In genomic region chr7:3197567-3198212, GRCh38 we compare ENCODE assay signal across 21 cellular contexts.
"Had no signal": no experiment of that assay in that cellular context is flagged by ENCODE, and none has a peak within 500 bp of the region (broad histone marks: within the 10 kb centered on the region; RNA-seq: fewer than 3 reads in every experiment).

No MANE protein-coding gene starts in this region.

- H3K36me3 ChIP-seq: breast epithelium, gastrocnemius medialis, left lung, tibial nerve, vagina had no signal

- H3K4me1 ChIP-seq: breast epithelium, gastrocnemius medialis, tibial nerve, vagina had no signal

- H3K36me3 Mint-ChIP-seq: natural killer cell treated with Interleukin-12 subunit alpha and Interleukin-12 subunit beta and Interleukin-15 and Interleukin-18, amount 100 ng/mL, for 72 hours had no signal

- H3K27ac ChIP-seq: breast epithelium, epithelial cell of prostate, gastrocnemius medialis, left lung, tibial nerve, vagina had no signal

- H3K4me3 ChIP-seq: breast epithelium, gastrocnemius medialis, left lung, tibial nerve, vagina had no signal

- ATAC-seq: activated naive CD8-positive, alpha-beta T cell treated with anti-CD3 and anti-CD28 coated beads, Interleukin-2, amount 50 U/mL, for 24 hours; effector memory CD8-positive, alpha-beta T cell; gastrocnemius medialis; left lung; natural killer cell treated with Interleukin-12 subunit alpha and Interleukin-12 subunit beta and Interleukin-15 and Interleukin-18, amount 100 ng/mL, for 72 hours had no signal

- H3K27me3 ChIP-seq: breast epithelium, gastrocnemius medialis, tibial nerve, vagina had no signal

- FAIRE-seq: islet of Langerhans had no signal

- DNase-seq: activated CD4-positive, CD25-positive, alpha-beta regulatory T cell treated with anti-CD3 and anti-CD28 coated beads, Interleukin-2, amount 50 U/mL, for 72 hours; activated naive CD4-positive, alpha-beta T cell treated with anti-CD3 and anti-CD28 coated beads for 36 hours; activated naive CD8-positive, alpha-beta T cell treated with anti-CD3 and anti-CD28 coated beads, Interleukin-2, amount 50 U/mL, for 24 hours; activated T-cell treated with anti-CD3 and anti-CD28 coated beads for 4 hours; aorta; dermis blood vessel endothelial cell; effector memory CD8-positive, alpha-beta T cell; gastrocnemius medialis; left lung; stimulated activated CD4-positive, alpha-beta T cell treated with anti-CD3 and anti-CD28 coated beads, Interleukin-15, amount 100 ng/mL, for 24 hours; stimulated activated CD4-positive, alpha-beta T cell treated with anti-CD3 and anti-CD28 coated beads, Interleukin-4, amount 100 ng/mL, for 1 hour; stimulated activated naive CD4-positive, alpha-beta T cell treated with Interleukin-2 at 50 U/mL for 16 hours; substantia nigra; T-helper 9 cell had no signal

- H3K4me3 Mint-ChIP-seq: activated naive CD4-positive, alpha-beta T cell treated with anti-CD3 and anti-CD28 coated beads for 36 hours; activated naive CD8-positive, alpha-beta T cell treated with anti-CD3 and anti-CD28 coated beads, Interleukin-2, amount 50 U/mL, for 24 hours; effector memory CD8-positive, alpha-beta T cell; natural killer cell treated with Interleukin-12 subunit alpha and Interleukin-12 subunit beta and Interleukin-15 and Interleukin-18, amount 100 ng/mL, for 72 hours had no signal

- H3K9me3 ChIP-seq: gastrocnemius medialis, vagina had no signal

- H3K9me3 Mint-ChIP-seq: activated T-helper 2 cell treated with anti-CD3 and anti-CD28 coated beads, Interferon-gamma antibody, Interleukin-2, Interleukin-4, amounts not matched to agents 10 μg/mL and 5 μg/mL and 100 μg/mL, durations not matched to agents 14 hours and 24 hours and 36 hours; effector memory CD8-positive, alpha-beta T cell; natural killer cell treated with Interleukin-12 subunit alpha and Interleukin-12 subunit beta and Interleukin-15 and Interleukin-18, amount 100 ng/mL, for 72 hours had no signal
